In the genomic region with DNA sequence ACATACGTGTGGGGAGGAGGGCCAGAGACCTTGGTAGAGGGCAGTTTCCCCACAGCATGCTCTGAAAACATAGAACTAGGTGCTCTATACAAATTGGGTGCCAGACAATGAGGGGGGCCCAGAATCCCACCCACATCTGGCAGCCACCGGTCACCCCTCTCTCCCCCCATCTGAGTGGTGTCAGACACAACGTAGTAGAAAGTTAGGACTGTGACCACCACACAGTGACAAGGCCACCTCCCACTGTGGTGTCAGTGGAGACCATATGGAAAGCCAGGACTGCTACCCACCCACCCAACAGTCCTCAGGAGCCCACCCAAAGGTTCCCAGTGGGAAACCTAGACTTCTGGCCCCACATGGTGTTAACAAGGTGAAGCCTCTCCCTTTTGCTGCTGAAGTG, we compare ENCODE assay signal across 21 cellular contexts. TPM values are rescaled to one million over a fixed set of nuclear protein-coding genes. Genes with fewer than 3 reads are reported as not detected.
DNase-seq lines count a peak whose midpoint lies in the region; ATAC-seq and TF ChIP-seq lines count a peak whose summit lies in the region.
"Had no signal": no experiment of that assay in that cellular context is flagged by ENCODE, and none has a peak within 500 bp of the region (broad histone marks: within the 10 kb centered on the region; RNA-seq: fewer than 3 reads in every experiment).

No MANE protein-coding gene starts in this region.

- no peak overlapping the region for H3K27ac ChIP-seq in coronary artery
- H3K27ac ChIP-seq in sigmoid colon = no peak overlapping the region
- H3K27ac ChIP-seq: BLaER1 treated with 17β-estradiol and CSF1 and Interleukin-3, amounts not matched to agents 10 nM and 100 nM; SJSA1 had no signal

- peaks cover 16% of the 10 kb centered on the region for H3K27me3 Mint-ChIP-seq in activated naive CD8-positive, alpha-beta T cell treated with anti-CD3 and anti-CD28 coated beads, Interleukin-2, amount 10 ng/mL, durations not matched to agents 7 days and 5 days
- no peaks in the 10 kb centered on the region for H3K27me3 Mint-ChIP-seq in activated naive CD8-positive, alpha-beta T cell treated with anti-CD3 and anti-CD28 coated beads, Interleukin-2, amount 50 U/mL, for 24 hours
- H3K27me3 Mint-ChIP-seq: CD4-positive, alpha-beta T cell had no signal

- H3K9me3 ChIP-seq in BE2C = no peaks in the 10 kb centered on the region
- H3K9me3 ChIP-seq in sigmoid colon = peaks cover 0 to 6% (median 2%) of the 10 kb centered on the region in 4 donors

- H3K4me3 Mint-ChIP-seq in activated naive CD8-positive, alpha-beta T cell treated with anti-CD3 and anti-CD28 coated beads, Interleukin-2, amount 10 ng/mL, durations not matched to agents 7 days and 5 days = no peak overlapping the region
- no peak overlapping the region for H3K4me3 Mint-ChIP-seq in activated naive CD8-positive, alpha-beta T cell treated with anti-CD3 and anti-CD28 coated beads, Interleukin-2, amount 50 U/mL, for 24 hours
- H3K4me3 Mint-ChIP-seq: CD4-positive, alpha-beta T cell had no signal

- ATAC-seq in activated naive CD8-positive, alpha-beta T cell treated with anti-CD3 and anti-CD28 coated beads, Interleukin-2, amount 10 ng/mL, durations not matched to agents 7 days and 5 days (ENCODE audit: low read depth) = no peak
- no peak for ATAC-seq in activated naive CD8-positive, alpha-beta T cell treated with anti-CD3 and anti-CD28 coated beads, Interleukin-2, amount 50 U/mL, for 24 hours
- no peak for ATAC-seq in stimulated activated naive CD8-positive, alpha-beta T cell treated with anti-CD3 and anti-CD28 coated beads, Interleukin-15, Interleukin-2, amounts not matched to agents 100 U/mL and 50 U/mL, for 24 hours

- H3K4me3 ChIP-seq in BE2C (ENCODE audit: low read depth, low read length) (no peak overlapping the region), coronary artery (no peak overlapping the region), sigmoid colon (no peak overlapping the region)
- H3K4me3 ChIP-seq: BLaER1 treated with 17β-estradiol and CSF1 and Interleukin-3, amounts not matched to agents 10 nM and 100 nM; MG63; SJSA1 had no signal

- no peaks in the 10 kb centered on the region for H3K36me3 ChIP-seq in BE2C
- H3K36me3 ChIP-seq in sigmoid colon = no peaks in the 10 kb centered on the region
- H3K36me3 ChIP-seq: BLaER1 treated with 17β-estradiol and CSF1 and Interleukin-3, amounts not matched to agents 10 nM and 100 nM; MG63; SJSA1 had no signal

- DNase-seq in activated naive CD8-positive, alpha-beta T cell treated with anti-CD3 and anti-CD28 coated beads, Interleukin-2, amount 10 ng/mL, durations not matched to agents 7 days and 5 days = peak; percentile 15
- no peak for DNase-seq in activated naive CD8-positive, alpha-beta T cell treated with anti-CD3 and anti-CD28 coated beads, Interleukin-2, amount 50 U/mL, for 24 hours
- DNase-seq in BE2C = peak; percentile 3
- peak; percentile 14 for DNase-seq in coronary artery (ENCODE audit: low spot score)
- DNase-seq in sigmoid colon = peak; percentile 20
- no peak for DNase-seq in stimulated activated CD4-positive, alpha-beta T cell treated with anti-CD3 and anti-CD28 coated beads, Interleukin-2, amount 100 ng/mL, for 24 hours
- no peak for DNase-seq in stimulated activated naive CD8-positive, alpha-beta T cell treated with anti-CD3 and anti-CD28 coated beads, Interleukin-15, Interleukin-2, amounts not matched to agents 100 U/mL and 50 U/mL, for 24 hours
- DNase-seq: GOT3, HCEC 1CT, IMR-90, KG1, MG63, NCI-H1105 treated with DMSO at 0.1 percent for 48 hours, NCI-H2029, NCI-H446, NCI-H524 treated with DMSO at 0.1 percent for 48 hours, NCI-H774 had no signal

- intact Hi-C loops in sigmoid colon (cut with DNase I) = no loop called here

- TF ChIP-seq POLR2A in sigmoid colon (IDR thresholded peaks at IDR 0.05) = no peak

- WGBS in sigmoid colon, 2 donors = 91 to 96% methylated on average over 3 of the region's 3 CpGs

- H3K9me3 Mint-ChIP-seq in activated naive CD8-positive, alpha-beta T cell treated with anti-CD3 and anti-CD28 coated beads, Interleukin-2, amount 10 ng/mL, durations not matched to agents 7 days and 5 days = peaks cover 9% of the 10 kb centered on the region
- peaks cover 9% of the 10 kb centered on the region for H3K9me3 Mint-ChIP-seq in activated naive CD8-positive, alpha-beta T cell treated with anti-CD3 and anti-CD28 coated beads, Interleukin-2, amount 50 U/mL, for 24 hours

- no peaks in the 10 kb centered on the region for H3K36me3 Mint-ChIP-seq in activated naive CD8-positive, alpha-beta T cell treated with anti-CD3 and anti-CD28 coated beads, Interleukin-2, amount 10 ng/mL, durations not matched to agents 7 days and 5 days
- H3K36me3 Mint-ChIP-seq in activated naive CD8-positive, alpha-beta T cell treated with anti-CD3 and anti-CD28 coated beads, Interleukin-2, amount 50 U/mL, for 24 hours (ENCODE audit: low read depth) = no peaks in the 10 kb centered on the region

- POLR2A ChIA-PET in activated naive CD8-positive, alpha-beta T cell treated with anti-CD3 and anti-CD28 coated beads, Interleukin-2, amount 10 ng/mL, durations not matched to agents 7 days and 5 days (lab: Charles Lee) = no interaction called here

- H3K4me1 ChIP-seq in BE2C (no peaks in the 10 kb centered on the region), sigmoid colon (no peaks in the 10 kb centered on the region)
- H3K4me1 ChIP-seq: SJSA1 had no signal

- no peak overlapping the region for H3K27ac Mint-ChIP-seq in activated naive CD8-positive, alpha-beta T cell treated with anti-CD3 and anti-CD28 coated beads, Interleukin-2, amount 10 ng/mL, durations not matched to agents 7 days and 5 days
- no peak overlapping the region for H3K27ac Mint-ChIP-seq in activated naive CD8-positive, alpha-beta T cell treated with anti-CD3 and anti-CD28 coated beads, Interleukin-2, amount 50 U/mL, for 24 hours
- H3K27ac Mint-ChIP-seq: CD4-positive, alpha-beta T cell had no signal

- TF ChIP-seq CTCF in BE2C (IDR thresholded peaks at IDR 0.05; ENCODE audit: low read depth, low read length) = no peak
- TF ChIP-seq CTCF in coronary artery (IDR thresholded peaks at IDR 0.05) = no peak
- TF ChIP-seq CTCF in sigmoid colon (IDR thresholded peaks at IDR 0.05) = no peak

- no peak for TF ChIP-seq EP300 in sigmoid colon (IDR thresholded peaks at IDR 0.05)

- no peaks in the 10 kb centered on the region for H3K4me1 Mint-ChIP-seq in activated naive CD8-positive, alpha-beta T cell treated with anti-CD3 and anti-CD28 coated beads, Interleukin-2, amount 10 ng/mL, durations not matched to agents 7 days and 5 days
- H3K4me1 Mint-ChIP-seq in activated naive CD8-positive, alpha-beta T cell treated with anti-CD3 and anti-CD28 coated beads, Interleukin-2, amount 50 U/mL, for 24 hours = no peaks in the 10 kb centered on the region

- H3K27me3 ChIP-seq in BE2C (no peaks in the 10 kb centered on the region), sigmoid colon (no peaks in the 10 kb centered on the region)
- H3K27me3 ChIP-seq: MG63 had no signal

RNA-seq across cellular contexts. Expression of gene ATP4B, which starts 2.1 kb away (rescaled TPM):
- not detected for total RNA-seq in activated naive CD8-positive, alpha-beta T cell treated with anti-CD3 and anti-CD28 coated beads, Interleukin-2, amount 10 ng/mL, durations not matched to agents 7 days and 5 days
- polyA plus RNA-seq in BE2C (2012; ENCODE audit: insufficient read depth, insufficient read length, low read depth) = not detected
- not detected for total RNA-seq in sigmoid colon
- not detected for polyA plus RNA-seq in sigmoid colon
- total RNA-seq: CD4-positive, alpha-beta T cell; IMR-90; SJSA1 had no signal
- polyA plus RNA-seq: AG04450, IMR-90 had no signal

RNA-seq across cellular contexts. Expression of gene GRK1, which starts 7.0 kb away (rescaled TPM):
- not detected for total RNA-seq in activated naive CD8-positive, alpha-beta T cell treated with anti-CD3 and anti-CD28 coated beads, Interleukin-2, amount 10 ng/mL, durations not matched to agents 7 days and 5 days
- not detected for polyA plus RNA-seq in BE2C (2012; ENCODE audit: insufficient read depth, insufficient read length, low read depth)
- total RNA-seq in sigmoid colon = under 1 TPM in 1 of 4 donors, not detected in 3; 0.28 TPM
- polyA plus RNA-seq in sigmoid colon = under 1 TPM in 1 of 3 donors, not detected in 2; 0.10 TPM
- total RNA-seq: CD4-positive, alpha-beta T cell; IMR-90 had no signal
- polyA plus RNA-seq: AG04450, IMR-90 had no signal

Comparison
In these comparisons a context has a peak if more than half of its experiments do, and no peak if none do; other contexts are left out.
1. DNase-seq: peak in activated naive CD8-positive, alpha-beta T cell treated with anti-CD3 and anti-CD28 coated beads, Interleukin-2, amount 10 ng/mL, durations not matched to agents 7 days and 5 days (single experiment), BE2C (single experiment), coronary artery (single experiment) and sigmoid colon (single experiment); none in activated naive CD8-positive, alpha-beta T cell treated with anti-CD3 and anti-CD28 coated beads, Interleukin-2, amount 50 U/mL, for 24 hours (single experiment), stimulated activated CD4-positive, alpha-beta T cell treated with anti-CD3 and anti-CD28 coated beads, Interleukin-2, amount 100 ng/mL, for 24 hours (0 of 2) and stimulated activated naive CD8-positive, alpha-beta T cell treated with anti-CD3 and anti-CD28 coated beads, Interleukin-15, Interleukin-2, amounts not matched to agents 100 U/mL and 50 U/mL, for 24 hours (single experiment).